27 cellular contexts compared by ENCODE assay signal in the genomic region with DNA sequence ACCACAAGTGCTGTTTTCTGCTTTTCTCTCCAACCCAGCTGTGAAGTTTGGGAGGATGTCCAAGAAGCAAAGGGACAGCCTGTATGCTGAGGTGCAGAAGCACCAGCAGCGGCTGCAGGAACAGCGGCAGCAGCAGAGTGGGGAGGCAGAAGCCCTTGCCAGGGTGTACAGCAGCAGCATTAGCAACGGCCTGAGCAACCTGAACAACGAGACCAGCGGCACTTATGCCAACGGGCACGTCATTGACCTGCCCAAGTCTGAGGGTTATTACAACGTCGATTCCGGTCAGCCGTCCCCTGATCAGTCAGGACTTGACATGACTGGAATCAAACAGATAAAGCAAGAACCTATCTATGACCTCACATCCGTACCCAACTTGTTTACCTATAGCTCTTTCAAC.
DNase-seq lines count a peak whose midpoint lies in the region; ATAC-seq, FAIRE-seq and TF ChIP-seq lines count a peak whose summit lies in the region.
"Had no signal": no experiment of that assay in that cellular context is flagged by ENCODE, and none has a peak within 500 bp of the region (broad histone marks: within the 10 kb centered on the region; RNA-seq: fewer than 3 reads in every experiment).

No MANE protein-coding gene starts in this region.

- CTCF ChIA-PET in HepG2 (lab: Yijun Ruan, JAX; ENCODE audit: low intra/inter-chr PET ratio, low total read pairs): no interaction called here

- no peaks in the 10 kb centered on the region for H3K9me3 ChIP-seq in HepG2 (ENCODE audit: low read length)
- H3K9me3 ChIP-seq in right lobe of liver: no peaks in the 10 kb centered on the region
- no peaks in the 10 kb centered on the region for H3K9me3 ChIP-seq in lower lobe of right lung
- H3K9me3 ChIP-seq in upper lobe of right lung: no peaks in the 10 kb centered on the region
- no peaks in the 10 kb centered on the region for H3K9me3 ChIP-seq in ascending aorta
- H3K9me3 ChIP-seq: A549, HAP-1, MG63, SK-N-SH had no signal

- H2AFZ ChIP-seq in HepG2 (ENCODE audit: low read length): no peak overlapping the region
- H2AFZ ChIP-seq: GM23248 had no signal

- no peaks in the 10 kb centered on the region for H3K36me3 ChIP-seq in HepG2 (replicated peaks in 1 of 2; ENCODE audit: control insufficient read depth in 1 of 2, insufficient read depth in 2 of 2, low read length in 2 of 2)
- no peaks in the 10 kb centered on the region for H3K36me3 ChIP-seq in right lobe of liver
- H3K36me3 ChIP-seq in lower lobe of right lung: no peaks in the 10 kb centered on the region
- no peaks in the 10 kb centered on the region for H3K36me3 ChIP-seq in upper lobe of right lung
- H3K36me3 ChIP-seq in ascending aorta: no peaks in the 10 kb centered on the region
- H3K36me3 ChIP-seq: HAP-1, MG63 had no signal

- H3K4me2 ChIP-seq in HepG2 (ENCODE audit: low read depth, low read length): no peak overlapping the region
- H3K4me2 ChIP-seq: A549, SK-N-SH had no signal

- in situ Hi-C loops in HepG2 (cut with HindIII; ENCODE audit: extremely low pct_ligation_motif_present, low pct_unique_long_range_greater_than_20kb): no loop called here

- no peak overlapping the region for H3K27ac ChIP-seq in HepG2 (ENCODE audit: extremely low read length, insufficient read depth, low read length)
- H3K27ac ChIP-seq in right lobe of liver: no peak overlapping the region
- H3K27ac ChIP-seq in lower lobe of right lung: peak overlapping the region; percentile 18
- peak overlapping the region; percentile 38 for H3K27ac ChIP-seq in upper lobe of right lung
- H3K27ac ChIP-seq in ascending aorta: no peak overlapping the region
- H3K27ac ChIP-seq: A549, GM23248 had no signal

- H3K27me3 ChIP-seq in HepG2 (ENCODE audit: control insufficient read depth in 1 of 2, insufficient read depth in 2 of 2, low read length in 2 of 2) (peaks cover 0 to 6% of the 10 kb centered on the region in 2 experiments; a peak in 1 of 5 replicates), right lobe of liver (no peaks in the 10 kb centered on the region), lower lobe of right lung (ENCODE audit: low read depth) (no peaks in the 10 kb centered on the region), upper lobe of right lung (peaks cover 1% of the 10 kb centered on the region), ascending aorta (no peaks in the 10 kb centered on the region)
- H3K27me3 ChIP-seq: MG63 had no signal

- ATAC-seq in HepG2 (no peak), right lobe of liver (no peak), lower lobe of right lung (peak; percentile 86 to 90), upper lobe of right lung (peak; percentile 78)
- ATAC-seq: A549, Panc1 had no signal

- intact Hi-C loops in HepG2 (cut with micrococcal nuclease; ENCODE audit: unreplicated experiment): no loop called here
- intact Hi-C loops in right lobe of liver (cut with DNase I): no loop called here
- intact Hi-C loops in lower lobe of right lung (cut with DNase I): no loop called here
- intact Hi-C loops in upper lobe of right lung (cut with DNase I): no loop called here
- intact Hi-C loops in ascending aorta (cut with DNase I): no loop called here

- TF ChIP-seq EP300 in HepG2 (IDR thresholded peaks at IDR 0.05; ENCODE audit: low read depth in 2 of 2, low read length in 2 of 2) (no peak), HepG2 (CRISPR knock-in tag; IDR thresholded peaks at IDR 0.05; ENCODE audit: borderline replicate concordance) (no peak)

- H3K4me3 ChIP-seq in HepG2 (replicated peaks in 1 of 3; ENCODE audit: insufficient read depth in 1 of 3, low read depth in 2 of 3, low read length in 3 of 3) (no peak overlapping the region), right lobe of liver (no peak overlapping the region), lower lobe of right lung (no peak overlapping the region), upper lobe of right lung (no peak overlapping the region), ascending aorta (no peak overlapping the region)
- H3K4me3 ChIP-seq: A549, GM23248, HAP-1, MG63 had no signal

- no peaks in the 10 kb centered on the region for H3K79me2 ChIP-seq in HepG2 (ENCODE audit: insufficient read depth, low read length)

- no peak overlapping the region for H3K9ac ChIP-seq in HepG2 (ENCODE audit: insufficient read depth, low read depth, low read length)
- H3K9ac ChIP-seq: GM23248, SK-N-SH had no signal

- no peak for DNase-seq in HepG2 (ENCODE audit: low spot score)
- no peak for DNase-seq in right lobe of liver
- DNase-seq in SHP77 treated with DMSO at 0.1 percent for 48 hours (lab: John Stamatoyannopoulos, UW): peak; percentile 46
- DNase-seq in lower lobe of right lung: peak; percentile 77
- peak; percentile 81 for DNase-seq in upper lobe of right lung
- DNase-seq in NK-92 treated with Interleukin-12 subunit alpha and Interleukin-12 subunit beta, amount 100 ng/mL, for 24 hours (lab: John Stamatoyannopoulos, UW): no peak
- DNase-seq in HTR-8/SVneo (ENCODE audit: insufficient read length, low spot score): no peak
- no peak for DNase-seq in ascending aorta (ENCODE audit: low spot score in 2 of 2)
- DNase-seq: C1 segment of cervical spinal cord; CD4-positive, alpha-beta memory T cell; COR-L47; DMS79 treated with DMSO at 0.1 percent for 48 hours; GM23248; HFFc6; IMR-90; KG1; MG63; NCI-H1417; NCI-H1694; NCI-H2029 treated with DMSO at 0.1 percent for 48 hours; NCI-H526; SK-N-SH; SW 1271 had no signal

- H3K4me1 ChIP-seq in HepG2 (ENCODE audit: insufficient read depth, low read length) (no peaks in the 10 kb centered on the region), right lobe of liver (no peaks in the 10 kb centered on the region), lower lobe of right lung (peaks cover 6% of the 10 kb centered on the region), upper lobe of right lung (no peaks in the 10 kb centered on the region), ascending aorta (no peaks in the 10 kb centered on the region)
- H3K4me1 ChIP-seq: A549, HAP-1 had no signal

- no TSS peak for BruUV-seq in HepG2 (replicated peaks; lab: Mats Ljungman, UMichigan)

- TF ChIP-seq CTCF in HepG2 (CRISPR knock-in tag; IDR thresholded peaks at IDR 0.05) (no peak), right lobe of liver (IDR thresholded peaks at IDR 0.05) (no peak), lower lobe of right lung (IDR thresholded peaks at IDR 0.05) (no peak), upper lobe of right lung (IDR thresholded peaks at IDR 0.05) (no peak), ascending aorta (IDR thresholded peaks at IDR 0.05) (no peak)

- no peak for TF ChIP-seq RAD21 in HepG2 (CRISPR knock-in tag; IDR thresholded peaks at IDR 0.05)

- no peak for TF ChIP-seq POLR2A in HepG2 (IDR thresholded peaks at IDR 0.05; ENCODE audit: insufficient read depth in 1 of 2, low read depth in 2 of 2, low read length in 2 of 2)
- no peak for TF ChIP-seq POLR2A in right lobe of liver (IDR thresholded peaks at IDR 0.05)

- WGBS in HepG2 (ENCODE audit: low lambda C conversion rate): 74% methylated on average over 5 of the region's 12 CpGs
- whole genome bisulfite sequencing in right lobe of liver (ENCODE audit: insufficient coverage, low coverage, low lambda C conversion rate, missing lambda C conversion rate): 41% methylated on average over 5 of the region's 12 CpGs

- FAIRE-seq in HepG2 (lab: Jason Lieb, UNC) (no peak), HTR-8/SVneo (lab: Jason Lieb, UNC) (no peak)
- FAIRE-seq: A549, GM18507 had no signal

- H4K20me1 ChIP-seq in HepG2 (ENCODE audit: insufficient read depth, low read length): no peaks in the 10 kb centered on the region

- POLR2A ChIA-PET in HepG2 (lab: Yijun Ruan, JAX): no interaction called here

TF ChIP-seq in HepG2, 621 proteins besides CTCF, POLR2A, EP300 and RAD21:
- no peak for TF ChIP-seq BCL6 (CRISPR knock-in tag; IDR thresholded peaks at IDR 0.05)
- TF ChIP-seq CREB1 (IDR thresholded peaks at IDR 0.05): peak; percentile 27
- TF ChIP-seq CREB1 (CRISPR knock-in tag; IDR thresholded peaks at IDR 0.05): no peak
TF ChIP-seq in HepG2: peak in this region for 1.

Comparison
In these comparisons a context has a peak if more than half of its experiments do, and no peak if none do; other contexts are left out.
1. ATAC-seq: peak in lower lobe of right lung (2 of 2) and upper lobe of right lung (single experiment); none in HepG2 (single experiment) and right lobe of liver (0 of 4).
2. DNase-seq: peak in SHP77 treated with DMSO at 0.1 percent for 48 hours (single experiment), lower lobe of right lung (single experiment) and upper lobe of right lung (single experiment); none in HepG2 (single experiment), right lobe of liver (0 of 3), NK-92 treated with Interleukin-12 subunit alpha and Interleukin-12 subunit beta, amount 100 ng/mL, for 24 hours (single experiment), HTR-8/SVneo (single experiment) and ascending aorta (0 of 2).
3. H3K27ac ChIP-seq: peak in lower lobe of right lung (single experiment) and upper lobe of right lung (single experiment); none in HepG2 (single experiment), right lobe of liver (0 of 3) and ascending aorta (0 of 2).